ENCODE assay signal across 19 cellular contexts in genomic region chr6:120844084-120844483, GRCh38.
"Had no signal": no experiment of that assay in that cellular context is flagged by ENCODE, and none has a peak within 500 bp of the region (broad histone marks: within the 10 kb centered on the region; RNA-seq: fewer than 3 reads in every experiment).

No MANE protein-coding gene starts in this region.

- DNase-seq: KBM-7; MV-4-11; NCI-H1048; NCI-H1105; NCI-H1436; NCI-H187; NCI-H2029; NCI-H2081 treated with DMSO at 0.1 percent for 48 hours; NCI-H2227 treated with DMSO at 0.1 percent for 48 hours; NCI-H524; NCI-H526 treated with DMSO at 0.1 percent for 48 hours; NCI-H748 treated with DMSO at 0.1 percent for 48 hours; NK-92 treated with Interleukin-12 subunit alpha and Interleukin-12 subunit beta, amount 100 ng/mL, for 24 hours; PC-3; SIG-M5 had no signal

- H3K36me3 ChIP-seq: SJSA1 had no signal

- ATAC-seq: Panc1, PC-3 had no signal

- H3K4me1 ChIP-seq: SJSA1 had no signal

- H3K4me3 ChIP-seq: SJSA1, SK-N-MC had no signal

- H3K27me3 ChIP-seq: SJSA1 had no signal

- H3K27ac ChIP-seq: RWPE1, SJSA1, SK-N-MC had no signal
